8 cellular contexts compared by ENCODE assay signal in the genomic region with DNA sequence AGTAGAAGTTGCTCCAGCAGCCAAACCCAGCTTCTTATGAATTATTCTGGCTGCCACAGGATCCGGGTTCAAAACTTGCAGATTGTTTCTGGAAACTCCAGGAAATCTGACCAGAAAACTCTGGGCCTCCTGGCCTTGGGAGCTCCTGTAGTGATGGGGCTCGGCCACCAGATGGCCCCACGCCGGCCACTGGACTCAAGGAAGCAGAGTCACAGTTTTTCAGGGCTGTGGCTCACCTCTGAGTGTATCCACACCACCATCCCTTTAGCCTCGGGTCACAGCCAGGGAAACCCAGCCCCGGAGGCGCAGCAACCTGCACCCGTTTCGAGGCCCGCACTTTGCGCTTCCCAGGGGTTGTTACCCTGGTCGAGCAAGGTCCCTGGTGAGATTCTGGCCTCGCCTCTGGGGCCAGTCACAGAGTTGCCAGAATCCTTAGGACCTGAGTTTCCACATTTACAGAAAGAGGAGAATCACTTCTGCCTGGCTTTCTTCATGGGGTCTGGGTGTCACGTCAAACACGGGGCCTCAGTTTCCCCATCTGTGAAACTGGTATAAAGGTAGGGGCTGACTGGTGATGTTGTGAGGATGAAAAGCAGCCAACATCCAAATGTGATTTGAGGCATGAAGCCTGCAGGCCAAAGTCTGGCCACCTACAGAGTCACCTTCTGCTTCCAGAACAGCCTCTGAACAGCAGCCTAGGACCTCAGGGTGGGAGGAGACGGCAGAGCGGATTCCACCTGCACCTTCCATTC. TPM values are rescaled to one million over a fixed set of nuclear protein-coding genes. Genes with fewer than 3 reads are reported as not detected.
DNase-seq lines count a peak whose midpoint lies in the region; ATAC-seq and TF ChIP-seq lines count a peak whose summit lies in the region.

No MANE protein-coding gene starts in this region.

- no peaks in the 10 kb centered on the region for H3K36me3 Mint-ChIP-seq in activated T-cell treated with anti-CD3 and anti-CD28 coated beads, Interleukin-2, amount 50 U/mL, for 24 hours (ENCODE audit: low read depth)

- H3K9me3 ChIP-seq in NT2/D1 (ENCODE audit: insufficient read depth, low read length) = no peaks in the 10 kb centered on the region
- no peaks in the 10 kb centered on the region for H3K9me3 ChIP-seq in neutrophil
- no peaks in the 10 kb centered on the region for H3K9me3 ChIP-seq in aorta (ENCODE audit: control insufficient read depth, low read length)

- intact Hi-C loops in aorta (cut with DNase I) = loop anchor here (2.0 to 5.0 kb wide), 3 partner anchors 79 to 233 kb away; no protein-coding TSS in a partner anchor

- H3K36me3 ChIP-seq in NT2/D1 (ENCODE audit: insufficient read depth, insufficient read length, low read length) (no peaks in the 10 kb centered on the region), neutrophil (no peaks in the 10 kb centered on the region), aorta (ENCODE audit: control insufficient read depth in 1 of 2, insufficient read depth in 2 of 2, low read length in 1 of 2) (no peaks in the 10 kb centered on the region)

- H3K27ac ChIP-seq in neutrophil = no peak overlapping the region
- H3K27ac ChIP-seq in aorta (ENCODE audit: low read depth in 1 of 2, low read length in 2 of 2) = no peak overlapping the region

- in situ Hi-C loops in GM13977 (cut with MboI; ENCODE audit: low pct_unique_long_range_greater_than_20kb, low sequenced_read_pairs, unreplicated experiment) = no loop called here

- no peak overlapping the region for H3K27ac Mint-ChIP-seq in activated T-cell treated with anti-CD3 and anti-CD28 coated beads, Interleukin-2, amount 50 U/mL, for 24 hours

- no peaks in the 10 kb centered on the region for H3K4me1 Mint-ChIP-seq in activated T-cell treated with anti-CD3 and anti-CD28 coated beads, Interleukin-2, amount 50 U/mL, for 24 hours (ENCODE audit: low read depth)

- 35 to 39% methylated on average over 17 of the region's 17 CpGs for WGBS in aorta, 2 donors

- peaks cover 49% of the 10 kb centered on the region for H3K27me3 Mint-ChIP-seq in activated T-cell treated with anti-CD3 and anti-CD28 coated beads, Interleukin-2, amount 50 U/mL, for 24 hours

- TF ChIP-seq CTCF in GM13977 (IDR thresholded peaks at IDR 0.05; ENCODE audit: extremely low read depth, insufficient read depth, missing control alignments) = peak; percentile 82
- peak; percentile 57 for TF ChIP-seq CTCF in neutrophil (IDR thresholded peaks at IDR 0.05)

- H3K4me3 ChIP-seq in NT2/D1 (ENCODE audit: insufficient read length, low read depth) (no peak overlapping the region), neutrophil (ENCODE audit: low read depth in 1 of 2, low read length in 1 of 2) (no peak overlapping the region), aorta (ENCODE audit: low read length in 2 of 2) (no peak overlapping the region)

- H3K9me3 Mint-ChIP-seq in activated T-cell treated with anti-CD3 and anti-CD28 coated beads, Interleukin-2, amount 50 U/mL, for 24 hours = no peaks in the 10 kb centered on the region

- peak; percentile 86 for ATAC-seq in aorta (ENCODE audit: low FRiP score)
- ATAC-seq in HG02588 (IDR thresholded peaks at IDR 0.05; ENCODE audit: unreplicated experiment) = no peak

- H3K4me3 Mint-ChIP-seq in activated T-cell treated with anti-CD3 and anti-CD28 coated beads, Interleukin-2, amount 50 U/mL, for 24 hours = no peak overlapping the region

- peaks cover 25% of the 10 kb centered on the region for H3K4me1 ChIP-seq in NT2/D1 (ENCODE audit: insufficient read depth, insufficient read length)
- H3K4me1 ChIP-seq in neutrophil (ENCODE audit: control insufficient read depth in 1 of 2, insufficient read depth in 1 of 2, low read depth in 1 of 2, low read length in 1 of 2) = peaks cover 55 to 57% of the 10 kb centered on the region in 2 experiments
- no peaks in the 10 kb centered on the region for H3K4me1 ChIP-seq in aorta (ENCODE audit: control insufficient read depth in 1 of 2, insufficient read depth in 2 of 2, low read length in 2 of 2)

- peak overlapping the region; percentile 44 for H3K9ac ChIP-seq in NT2/D1 (ENCODE audit: insufficient read length, low read depth)

- peak; percentile 47 to 49 for DNase-seq in AML-193 (lab: John Stamatoyannopoulos, UW)
- DNase-seq in GM13977 (ENCODE audit: low spot score) = peak; percentile 78
- peak; percentile 75 for DNase-seq in NT2/D1 (ENCODE audit: low read depth, low spot score)
- DNase-seq in activated T-cell treated with anti-CD3 and anti-CD28 coated beads, Interleukin-2, amount 50 U/mL, for 24 hours = peak; percentile 58
- DNase-seq in foreskin melanocyte = peak; percentile 31
- peak; percentile 86 to 92 for DNase-seq in aorta

- no peaks in the 10 kb centered on the region for H3K27me3 ChIP-seq in NT2/D1 (ENCODE audit: insufficient read depth, insufficient read length)
- H3K27me3 ChIP-seq in neutrophil = peaks cover 29% of the 10 kb centered on the region
- H3K27me3 ChIP-seq in aorta (ENCODE audit: control insufficient read depth in 1 of 2, insufficient read depth in 2 of 2, low read length in 1 of 2) = no peaks in the 10 kb centered on the region

RNA-seq across cellular contexts. Expression of a gene that starts 53.5 kb away (rescaled TPM):
- not detected for total RNA-seq in aorta
- polyA plus RNA-seq in aorta = not detected

Comparison
In these comparisons a context has a peak if more than half of its experiments do, and no peak if none do; other contexts are left out.
1. DNase-seq: peak in every context shown above with its lines; median percentile 89 in aorta; 78 in GM13977; 75 in NT2/D1; 58 in activated T-cell treated with anti-CD3 and anti-CD28 coated beads, Interleukin-2, amount 50 U/mL, for 24 hours; 48 in AML-193; 31 in foreskin melanocyte.